17 cellular contexts compared by ENCODE assay signal in genomic region chr2:225488743-225489142, GRCh38.
DNase-seq lines count a peak whose midpoint lies in the region; ATAC-seq lines count a peak whose summit lies in the region.
"Had no signal": no experiment of that assay in that cellular context is flagged by ENCODE, and none has a peak within 500 bp of the region (broad histone marks: within the 10 kb centered on the region; RNA-seq: fewer than 3 reads in every experiment).

No MANE protein-coding gene starts in this region.

- ATAC-seq in GM18511 (IDR thresholded peaks at IDR 0.05; ENCODE audit: unreplicated experiment), result peak; percentile 61
- peak; percentile 44 for ATAC-seq in HG02973 (IDR thresholded peaks at IDR 0.05; ENCODE audit: unreplicated experiment)
- ATAC-seq in HG03565 (IDR thresholded peaks at IDR 0.05; ENCODE audit: unreplicated experiment), result peak; percentile 61
- ATAC-seq in stimulated activated memory B cell treated with anti-CD40 and anti-IgM and Interleukin-4, amounts not matched to agents 10 μg/mL and 1 μg/mL and 100 μg/mL, for 72 hours, result peak; percentile 86
- no peak for ATAC-seq in naive thymus-derived CD8-positive, alpha-beta T cell
- ATAC-seq: HepG2, T-helper 17 cell had no signal

- H3K4me3 Mint-ChIP-seq in stimulated activated memory B cell treated with anti-CD40 and anti-IgM and Interleukin-4, amounts not matched to agents 10 μg/mL and 1 μg/mL and 100 μg/mL, for 72 hours, result no peak overlapping the region
- no peak overlapping the region for H3K4me3 Mint-ChIP-seq in naive thymus-derived CD8-positive, alpha-beta T cell
- H3K4me3 Mint-ChIP-seq: CD4-positive, CD25-positive, alpha-beta regulatory T cell; T-helper 17 cell had no signal

- H3K4me1 Mint-ChIP-seq in stimulated activated memory B cell treated with anti-CD40 and anti-IgM and Interleukin-4, amounts not matched to agents 10 μg/mL and 1 μg/mL and 100 μg/mL, for 72 hours, result no peaks in the 10 kb centered on the region
- no peaks in the 10 kb centered on the region for H3K4me1 Mint-ChIP-seq in naive thymus-derived CD8-positive, alpha-beta T cell
- H3K4me1 Mint-ChIP-seq: CD4-positive, CD25-positive, alpha-beta regulatory T cell had no signal

- H3K27me3 Mint-ChIP-seq in stimulated activated memory B cell treated with anti-CD40 and anti-IgM and Interleukin-4, amounts not matched to agents 10 μg/mL and 1 μg/mL and 100 μg/mL, for 72 hours, result no peaks in the 10 kb centered on the region
- H3K27me3 Mint-ChIP-seq in naive thymus-derived CD8-positive, alpha-beta T cell, result peaks cover 0 to 11% (median 0%) of the 10 kb centered on the region in 5 donors
- H3K27me3 Mint-ChIP-seq: T-helper 17 cell had no signal

- no peak overlapping the region for H3K27ac Mint-ChIP-seq in stimulated activated memory B cell treated with anti-CD40 and anti-IgM and Interleukin-4, amounts not matched to agents 10 μg/mL and 1 μg/mL and 100 μg/mL, for 72 hours
- no peak overlapping the region for H3K27ac Mint-ChIP-seq in naive thymus-derived CD8-positive, alpha-beta T cell
- H3K27ac Mint-ChIP-seq: CD4-positive, CD25-positive, alpha-beta regulatory T cell; T-helper 17 cell had no signal

- DNase-seq in naive thymus-derived CD8-positive, alpha-beta T cell, result no peak
- DNase-seq in NCI-H1417 (lab: John Stamatoyannopoulos, UW), result no peak
- DNase-seq in NCI-H510A (lab: John Stamatoyannopoulos, UW), result no peak
- DNase-seq: ACHN; CD4-positive, CD25-positive, alpha-beta regulatory T cell; H7; NCI-H1092 treated with DMSO at 0.1 percent for 48 hours; NCI-H187; NCI-H446 treated with DMSO at 0.1 percent for 48 hours; NCI-H82; SHP77 treated with DMSO at 0.1 percent for 48 hours; T-helper 17 cell had no signal

- no peaks in the 10 kb centered on the region for H3K36me3 Mint-ChIP-seq in stimulated activated memory B cell treated with anti-CD40 and anti-IgM and Interleukin-4, amounts not matched to agents 10 μg/mL and 1 μg/mL and 100 μg/mL, for 72 hours
- peaks cover 0 to 2% (median 0%) of the 10 kb centered on the region in 3 donors for H3K36me3 Mint-ChIP-seq in naive thymus-derived CD8-positive, alpha-beta T cell
- H3K36me3 Mint-ChIP-seq: CD4-positive, CD25-positive, alpha-beta regulatory T cell had no signal

- POLR2A ChIA-PET in naive thymus-derived CD8-positive, alpha-beta T cell (lab: Charles Lee), result no interaction called here

- peaks cover 5% of the 10 kb centered on the region for H3K9me3 Mint-ChIP-seq in stimulated activated memory B cell treated with anti-CD40 and anti-IgM and Interleukin-4, amounts not matched to agents 10 μg/mL and 1 μg/mL and 100 μg/mL, for 72 hours
- H3K9me3 Mint-ChIP-seq in naive thymus-derived CD8-positive, alpha-beta T cell, result peaks cover 0 to 3% (median 0%) of the 10 kb centered on the region in 9 donors

Comparison
In these comparisons a context has a peak if more than half of its experiments do, and no peak if none do; other contexts are left out.
1. ATAC-seq: peak in GM18511 (single experiment), HG02973 (single experiment), HG03565 (single experiment) and stimulated activated memory B cell treated with anti-CD40 and anti-IgM and Interleukin-4, amounts not matched to agents 10 μg/mL and 1 μg/mL and 100 μg/mL, for 72 hours (single experiment); none in naive thymus-derived CD8-positive, alpha-beta T cell (0 of 2).